In the genomic region with DNA sequence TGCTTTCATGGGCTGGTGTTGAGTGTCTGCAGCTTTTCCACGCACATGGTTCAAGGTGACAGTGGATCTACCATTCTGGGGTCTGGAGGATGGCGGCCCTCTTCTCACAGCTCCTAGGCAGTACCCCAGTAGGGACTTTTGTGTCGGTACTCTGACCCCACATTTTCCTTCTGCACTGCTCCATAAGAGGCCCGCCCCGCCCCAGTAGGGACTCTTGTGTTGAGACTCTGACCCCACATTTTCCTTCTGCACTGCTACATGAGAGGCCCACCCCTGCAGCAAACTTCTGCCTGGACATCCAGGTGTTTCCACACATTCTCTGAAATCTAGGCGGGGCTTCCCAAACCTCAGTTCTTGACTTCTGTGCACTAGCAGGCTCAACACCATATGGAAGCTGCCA, we compare ENCODE assay signal across 30 cellular contexts.
DNase-seq lines count a peak whose midpoint lies in the region; ATAC-seq and TF ChIP-seq lines count a peak whose summit lies in the region.
"Had no signal": no experiment of that assay in that cellular context is flagged by ENCODE, and none has a peak within 500 bp of the region (broad histone marks: within the 10 kb centered on the region; RNA-seq: fewer than 3 reads in every experiment).

No MANE protein-coding gene starts in this region.

- H3K4me3 ChIP-seq in upper lobe of right lung = no peak overlapping the region
- no peak overlapping the region for H3K4me3 ChIP-seq in CD8-positive, alpha-beta memory T cell (ENCODE audit: low read length)
- H3K4me3 ChIP-seq: A549; BLaER1; BLaER1 treated with 17β-estradiol and CSF1 and Interleukin-3, amounts not matched to agents 10 nM and 100 nM had no signal

- no peaks in the 10 kb centered on the region for H3K36me3 Mint-ChIP-seq in CD8-positive, alpha-beta memory T cell
- H3K36me3 Mint-ChIP-seq: CD14-positive monocyte; CD4-positive, alpha-beta memory T cell; CD4-positive, CD25-positive, alpha-beta regulatory T cell; CD8-positive, alpha-beta T cell had no signal

- TF ChIP-seq CTCF in upper lobe of right lung (IDR thresholded peaks at IDR 0.05) = no peak

- CTCF ChIA-PET in CD8-positive, alpha-beta memory T cell (lab: Charles Lee) = no interaction called here

- H3K4me1 Mint-ChIP-seq in CD8-positive, alpha-beta memory T cell = no peaks in the 10 kb centered on the region
- H3K4me1 Mint-ChIP-seq: B cell; CD14-positive monocyte; CD4-positive, alpha-beta memory T cell had no signal

- no peaks in the 10 kb centered on the region for H3K4me1 ChIP-seq in upper lobe of right lung
- H3K4me1 ChIP-seq in CD8-positive, alpha-beta memory T cell (ENCODE audit: insufficient read depth, low read length) = no peaks in the 10 kb centered on the region
- H3K4me1 ChIP-seq: A549; BE2C; BLaER1; BLaER1 treated with 17β-estradiol and CSF1 and Interleukin-3, amounts not matched to agents 10 nM and 100 nM; Caco-2 had no signal

- peak; percentile 68 for DNase-seq in posterior vena cava (ENCODE audit: low spot score)
- peak; percentile 48 for DNase-seq in upper lobe of right lung
- DNase-seq in CD8-positive, alpha-beta memory T cell = no peak
- DNase-seq in Ammon's horn (ENCODE audit: low spot score) = no peak
- DNase-seq: 8988T; ACHN; AML-193; BE2C; C1 segment of cervical spinal cord; Caco-2; Calu3; CD4-positive, alpha-beta T cell; CD4-positive, CD25-positive, alpha-beta regulatory T cell; CD8-positive, alpha-beta T cell; COR-L47; DMS 273 treated with DMSO at 0.1 percent for 48 hours; DMS153; DMS53; DMS79; DMS79 treated with DMSO at 0.1 percent for 48 hours; DND-41; EL had no signal

- no peaks in the 10 kb centered on the region for H3K27me3 ChIP-seq in upper lobe of right lung
- no peaks in the 10 kb centered on the region for H3K27me3 ChIP-seq in CD8-positive, alpha-beta memory T cell (ENCODE audit: insufficient read depth, low read length, poor library complexity, severe bottlenecking)
- H3K27me3 ChIP-seq: BE2C; BLaER1; BLaER1 treated with 17β-estradiol and CSF1 and Interleukin-3, amounts not matched to agents 10 nM and 100 nM had no signal

- no peaks in the 10 kb centered on the region for H3K9me3 ChIP-seq in upper lobe of right lung
- no peaks in the 10 kb centered on the region for H3K9me3 ChIP-seq in CD8-positive, alpha-beta memory T cell (ENCODE audit: low read length)
- H3K9me3 ChIP-seq: A549, BE2C, Caco-2 had no signal

- H3K4me3 Mint-ChIP-seq in CD8-positive, alpha-beta memory T cell = no peak overlapping the region
- H3K4me3 Mint-ChIP-seq: B cell; CD14-positive monocyte; CD4-positive, alpha-beta memory T cell; CD4-positive, alpha-beta T cell; CD4-positive, CD25-positive, alpha-beta regulatory T cell; CD8-positive, alpha-beta T cell had no signal

- H3K27ac ChIP-seq in upper lobe of right lung = no peak overlapping the region
- H3K27ac ChIP-seq in CD8-positive, alpha-beta memory T cell (ENCODE audit: low read depth, low read length) = no peak overlapping the region
- H3K27ac ChIP-seq: 22Rv1; A549; BLaER1; BLaER1 treated with 17β-estradiol and CSF1 and Interleukin-3, amounts not matched to agents 10 nM and 100 nM; C4-2B had no signal

- no peaks in the 10 kb centered on the region for H3K27me3 Mint-ChIP-seq in CD8-positive, alpha-beta memory T cell
- H3K27me3 Mint-ChIP-seq: B cell; CD4-positive, alpha-beta memory T cell; CD4-positive, alpha-beta T cell; CD4-positive, CD25-positive, alpha-beta regulatory T cell had no signal

- H3K9me3 Mint-ChIP-seq in CD8-positive, alpha-beta memory T cell = peaks cover 5 to 15% (median 11%) of the 10 kb centered on the region in 5 donors

- POLR2A ChIA-PET in CD8-positive, alpha-beta memory T cell (lab: Charles Lee) = no interaction called here

- no peak for ATAC-seq in upper lobe of right lung
- ATAC-seq: A549; CD8-positive, alpha-beta T cell had no signal

- no peaks in the 10 kb centered on the region for H3K36me3 ChIP-seq in upper lobe of right lung
- H3K36me3 ChIP-seq in CD8-positive, alpha-beta memory T cell (ENCODE audit: insufficient read depth, low read length) = no peaks in the 10 kb centered on the region
- H3K36me3 ChIP-seq: BE2C; BLaER1; BLaER1 treated with 17β-estradiol and CSF1 and Interleukin-3, amounts not matched to agents 10 nM and 100 nM had no signal

- no peak overlapping the region for H3K27ac Mint-ChIP-seq in CD8-positive, alpha-beta memory T cell
- H3K27ac Mint-ChIP-seq: B cell; CD14-positive monocyte; CD4-positive, alpha-beta memory T cell; CD4-positive, alpha-beta T cell; CD4-positive, CD25-positive, alpha-beta regulatory T cell; CD8-positive, alpha-beta T cell had no signal

- intact Hi-C loops in posterior vena cava (cut with DNase I) = no loop called here
- intact Hi-C loops in upper lobe of right lung (cut with DNase I) = no loop called here

Comparison
In these comparisons a context has a peak if more than half of its experiments do, and no peak if none do; other contexts are left out.
1. DNase-seq: peak in posterior vena cava (single experiment) and upper lobe of right lung (single experiment); none in CD8-positive, alpha-beta memory T cell (0 of 5) and Ammon's horn (single experiment).